In the genomic region with DNA sequence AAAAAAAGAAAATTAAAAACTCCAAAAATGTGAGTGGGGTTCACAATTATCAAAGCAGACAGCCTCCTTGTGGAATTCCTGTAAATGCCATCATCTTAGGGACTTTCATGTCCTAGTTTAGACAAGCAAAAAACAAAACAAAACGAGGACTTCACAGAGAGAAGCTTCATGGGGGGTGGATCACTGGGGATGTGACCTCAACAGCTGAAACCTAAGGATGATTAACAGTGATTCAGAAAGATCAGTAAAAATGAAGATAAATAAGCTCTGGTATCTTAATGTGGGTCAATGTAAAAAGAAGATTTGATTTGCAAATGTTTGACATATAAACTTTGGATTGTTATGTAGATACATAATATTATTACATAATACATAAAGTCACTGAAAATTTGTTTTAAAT, we compare ENCODE assay signal across 17 cellular contexts. TPM values are rescaled to one million over a fixed set of nuclear protein-coding genes. Genes with fewer than 3 reads are reported as not detected.
DNase-seq lines count a peak whose midpoint lies in the region; ATAC-seq and TF ChIP-seq lines count a peak whose summit lies in the region.
"Had no signal": no experiment of that assay in that cellular context is flagged by ENCODE, and none has a peak within 500 bp of the region (broad histone marks: within the 10 kb centered on the region; RNA-seq: fewer than 3 reads in every experiment).

No MANE protein-coding gene starts in this region.

- ATAC-seq in foreskin keratinocyte (no peak), GM21786 (IDR thresholded peaks at IDR 0.05; ENCODE audit: unreplicated experiment) (no peak)

- TF ChIP-seq CTCF in foreskin keratinocyte (conservative IDR thresholded peaks at IDR 0.05), result no peak

- DNase-seq in ELR (ENCODE audit: low read depth) (peak; percentile 22), LHCN-M2 (ENCODE audit: low read depth) (peak; percentile 74), foreskin keratinocyte (no peak), NCI-H2081 (lab: John Stamatoyannopoulos, UW) (no peak), OCI-M1 (lab: John Stamatoyannopoulos, UW) (no peak), amniotic stem cell (lab: John Stamatoyannopoulos, UW) (no peak)
- DNase-seq: ACHN; CD4-positive, CD25-positive, alpha-beta regulatory T cell; DMS53; GF-D8; KG1 had no signal

- peak overlapping the region; percentile 33 for H3K27ac ChIP-seq in foreskin keratinocyte
- H3K27ac ChIP-seq: BLaER1 treated with 17β-estradiol and CSF1 and Interleukin-3, amounts not matched to agents 10 nM and 100 nM had no signal

- peaks cover 6% of the 10 kb centered on the region for H3K4me1 ChIP-seq in foreskin keratinocyte

- no peaks in the 10 kb centered on the region for H3K27me3 ChIP-seq in foreskin keratinocyte
- H3K27me3 ChIP-seq: BLaER1 treated with 17β-estradiol and CSF1 and Interleukin-3, amounts not matched to agents 10 nM and 100 nM had no signal

RNA-seq across cellular contexts. Expression of a gene that starts 8.1 kb away (rescaled TPM):
- not detected in 2 replicates for total RNA-seq in LHCN-M2 (2014; rRNA removed)
- not detected for polyA plus RNA-seq in LHCN-M2 (2012)
- not detected in 2 replicates for total RNA-seq in foreskin keratinocyte
- polyA plus RNA-seq in foreskin keratinocyte, result not detected in 2 replicates
- total RNA-seq: A172; CD4-positive, CD25-positive, alpha-beta regulatory T cell; Daoy; HT-29 had no signal
- polyA plus RNA-seq: CD4-positive, CD25-positive, alpha-beta regulatory T cell; IgD-negative memory B cell had no signal

RNA-seq across cellular contexts. Expression of a gene that starts 47.4 kb away (rescaled TPM):
- total RNA-seq in LHCN-M2 (2014; rRNA removed), result not detected in 2 replicates
- polyA plus RNA-seq in LHCN-M2 (2012), result not detected
- total RNA-seq in foreskin keratinocyte, result not detected in 2 replicates
- not detected in 2 replicates for polyA plus RNA-seq in foreskin keratinocyte
- total RNA-seq: A172; CD4-positive, CD25-positive, alpha-beta regulatory T cell; Daoy; HT-29 had no signal
- polyA plus RNA-seq: CD4-positive, CD25-positive, alpha-beta regulatory T cell; IgD-negative memory B cell had no signal

Comparison
In these comparisons a context has a peak if more than half of its experiments do, and no peak if none do; other contexts are left out.
1. DNase-seq: peak in ELR (single experiment) and LHCN-M2 (single experiment); none in foreskin keratinocyte (0 of 2), NCI-H2081 (0 of 2), OCI-M1 (single experiment) and amniotic stem cell (single experiment).